In the genomic region with DNA sequence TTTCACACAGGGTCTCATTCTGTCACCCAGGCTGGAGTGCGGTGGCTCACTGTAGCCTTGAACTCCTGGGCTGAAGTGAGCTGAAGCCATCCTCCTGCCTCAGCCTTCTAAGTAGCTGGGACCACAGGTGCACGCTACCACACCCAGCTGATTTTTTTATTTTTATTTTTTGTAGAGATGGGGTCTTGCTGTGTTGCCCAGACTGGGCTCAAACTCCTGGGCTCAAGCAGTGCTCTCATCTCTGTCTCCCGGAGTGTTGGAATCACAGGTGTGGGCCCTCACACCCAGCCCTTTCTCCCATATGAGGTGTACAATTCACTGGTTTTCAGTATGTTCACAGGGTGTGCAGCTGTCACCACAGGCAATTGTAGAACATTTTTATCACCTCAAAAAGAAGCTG, we compare ENCODE assay signal across 13 cellular contexts. TPM values are rescaled to one million over a fixed set of nuclear protein-coding genes. Genes with fewer than 3 reads are reported as not detected.
DNase-seq lines count a peak whose midpoint lies in the region; ATAC-seq and TF ChIP-seq lines count a peak whose summit lies in the region.
"Had no signal": no experiment of that assay in that cellular context is flagged by ENCODE, and none has a peak within 500 bp of the region (broad histone marks: within the 10 kb centered on the region; RNA-seq: fewer than 3 reads in every experiment).

No MANE protein-coding gene starts in this region.

- peaks cover 0 to 6% of the 10 kb centered on the region in 2 donors for H3K36me3 Mint-ChIP-seq in activated T-cell treated with anti-CD3 and anti-CD28 coated beads, Interleukin-2, amount 50 U/mL, for 72 hours (ENCODE audit: insufficient read depth in 2 of 2)
- peaks cover 8% of the 10 kb centered on the region for H3K36me3 Mint-ChIP-seq in activated T-cell treated with anti-CD3 and anti-CD28 coated beads, Interleukin-2, amount 50 U/mL, for 24 hours (ENCODE audit: low read depth)
- peaks cover 5% of the 10 kb centered on the region for H3K36me3 Mint-ChIP-seq in CD8-positive, alpha-beta T cell
- H3K36me3 Mint-ChIP-seq in activated naive CD8-positive, alpha-beta T cell, result peaks cover 2% of the 10 kb centered on the region

- peaks cover 83% of the 10 kb centered on the region for H3K4me1 Mint-ChIP-seq in activated T-cell treated with anti-CD3 and anti-CD28 coated beads, Interleukin-2, amount 50 U/mL, for 72 hours (ENCODE audit: low read depth)
- H3K4me1 Mint-ChIP-seq in activated T-cell treated with anti-CD3 and anti-CD28 coated beads, Interleukin-2, amount 50 U/mL, for 24 hours (ENCODE audit: low read depth), result peaks cover 90% of the 10 kb centered on the region
- H3K4me1 Mint-ChIP-seq in CD8-positive, alpha-beta T cell (ENCODE audit: low read depth), result peaks cover 71% of the 10 kb centered on the region
- H3K4me1 Mint-ChIP-seq in activated naive CD8-positive, alpha-beta T cell (ENCODE audit: low read depth), result peaks cover 78% of the 10 kb centered on the region

- H3K9me3 ChIP-seq in CD8-positive, alpha-beta T cell (ENCODE audit: low read length), result no peaks in the 10 kb centered on the region
- H3K9me3 ChIP-seq in osteoblast (ENCODE audit: low read depth, low read length), result no peaks in the 10 kb centered on the region
- H3K9me3 ChIP-seq: A549 had no signal

- H3K79me2 ChIP-seq in osteoblast (ENCODE audit: insufficient read depth, low read length), result peaks cover 85% of the 10 kb centered on the region

- no peak for TF ChIP-seq CTCF in CD8-positive, alpha-beta T cell (IDR thresholded peaks at IDR 0.05)
- no peak for TF ChIP-seq CTCF in osteoblast (IDR thresholded peaks at IDR 0.05; ENCODE audit: extremely low read depth, low read depth, low read length)

- no peak overlapping the region for H3K4me3 ChIP-seq in CD8-positive, alpha-beta T cell (ENCODE audit: low read depth, low read length)
- H3K4me3 ChIP-seq in osteoblast (ENCODE audit: insufficient read depth, low read length), result no peak overlapping the region
- H3K4me3 ChIP-seq: A549 had no signal

- CTCF ChIA-PET in CD8-positive, alpha-beta T cell (lab: Charles Lee), result no interaction called here

- H3K4me3 Mint-ChIP-seq in activated T-cell treated with anti-CD3 and anti-CD28 coated beads, Interleukin-2, amount 50 U/mL, for 72 hours, result peak overlapping the region; percentile 3 to 30
- H3K4me3 Mint-ChIP-seq in activated T-cell treated with anti-CD3 and anti-CD28 coated beads, Interleukin-2, amount 50 U/mL, for 24 hours, result no peak overlapping the region
- peak overlapping the region; percentile 15 for H3K4me3 Mint-ChIP-seq in CD8-positive, alpha-beta T cell
- H3K4me3 Mint-ChIP-seq in activated naive CD8-positive, alpha-beta T cell, result no peak overlapping the region

- peaks cover 77% of the 10 kb centered on the region for H3K4me1 ChIP-seq in CD8-positive, alpha-beta T cell (ENCODE audit: insufficient read depth, low read length)
- peaks cover 31% of the 10 kb centered on the region for H3K4me1 ChIP-seq in osteoblast (ENCODE audit: insufficient read depth, low read length)

- no peaks in the 10 kb centered on the region for H3K36me3 ChIP-seq in CD8-positive, alpha-beta T cell (ENCODE audit: insufficient read depth, low read length)
- peaks cover 3% of the 10 kb centered on the region for H3K36me3 ChIP-seq in osteoblast (ENCODE audit: insufficient read depth, low read length)

- POLR2A ChIA-PET in CD8-positive, alpha-beta T cell (lab: Charles Lee), result no interaction called here

- no peaks in the 10 kb centered on the region for H3K9me3 Mint-ChIP-seq in activated T-cell treated with anti-CD3 and anti-CD28 coated beads, Interleukin-2, amount 50 U/mL, for 72 hours
- no peaks in the 10 kb centered on the region for H3K9me3 Mint-ChIP-seq in activated T-cell treated with anti-CD3 and anti-CD28 coated beads, Interleukin-2, amount 50 U/mL, for 24 hours
- no peaks in the 10 kb centered on the region for H3K9me3 Mint-ChIP-seq in CD8-positive, alpha-beta T cell
- H3K9me3 Mint-ChIP-seq in activated naive CD8-positive, alpha-beta T cell (ENCODE audit: low read depth), result no peaks in the 10 kb centered on the region

- no peak overlapping the region for H2AFZ ChIP-seq in osteoblast (ENCODE audit: low read length)

- peaks cover 72% of the 10 kb centered on the region for H4K20me1 ChIP-seq in osteoblast (ENCODE audit: insufficient read depth, low read length)

- DNase-seq in activated T-cell treated with anti-CD3 and anti-CD28 coated beads, Interleukin-2, amount 50 U/mL, for 72 hours, result no peak
- no peak for DNase-seq in activated T-cell treated with anti-CD3 and anti-CD28 coated beads, Interleukin-2, amount 50 U/mL, for 24 hours
- DNase-seq in CD8-positive, alpha-beta T cell, result no peak
- DNase-seq in osteoblast (ENCODE audit: insufficient read length, low spot score, missing footprints), result peak; percentile 5
- DNase-seq in activated CD4-positive, CD25-positive, alpha-beta regulatory T cell (lab: John Stamatoyannopoulos, UW), result no peak
- no peak for DNase-seq in NCI-H748 treated with DMSO at 0.1 percent for 48 hours (lab: John Stamatoyannopoulos, UW)
- no peak for DNase-seq in DMS153 treated with DMSO at 0.1 percent for 48 hours (lab: John Stamatoyannopoulos, UW; ENCODE audit: unreplicated experiment)
- DNase-seq: KG1, NCI-H1436 treated with DMSO at 0.1 percent for 48 hours, NCI-H2081, NCI-H510A treated with DMSO at 0.1 percent for 48 hours had no signal

- H3K27me3 ChIP-seq in CD8-positive, alpha-beta T cell (ENCODE audit: insufficient read depth, low read length), result no peaks in the 10 kb centered on the region
- H3K27me3 ChIP-seq in osteoblast (ENCODE audit: insufficient read depth, low read length), result no peaks in the 10 kb centered on the region

- no peak overlapping the region for H3K27ac Mint-ChIP-seq in activated T-cell treated with anti-CD3 and anti-CD28 coated beads, Interleukin-2, amount 50 U/mL, for 72 hours
- no peak overlapping the region for H3K27ac Mint-ChIP-seq in activated T-cell treated with anti-CD3 and anti-CD28 coated beads, Interleukin-2, amount 50 U/mL, for 24 hours
- H3K27ac Mint-ChIP-seq in CD8-positive, alpha-beta T cell, result no peak overlapping the region
- peak overlapping the region; percentile 16 for H3K27ac Mint-ChIP-seq in activated naive CD8-positive, alpha-beta T cell

- no peaks in the 10 kb centered on the region for H3K27me3 Mint-ChIP-seq in activated T-cell treated with anti-CD3 and anti-CD28 coated beads, Interleukin-2, amount 50 U/mL, for 72 hours (ENCODE audit: low read depth)
- H3K27me3 Mint-ChIP-seq in activated T-cell treated with anti-CD3 and anti-CD28 coated beads, Interleukin-2, amount 50 U/mL, for 24 hours, result no peaks in the 10 kb centered on the region
- H3K27me3 Mint-ChIP-seq in CD8-positive, alpha-beta T cell (ENCODE audit: low read depth), result no peaks in the 10 kb centered on the region
- H3K27me3 Mint-ChIP-seq in activated naive CD8-positive, alpha-beta T cell, result no peaks in the 10 kb centered on the region

- intact Hi-C loops in CD8-positive, alpha-beta T cell (cut with DNase I, micrococcal nuclease), result no loop called here

- H3K4me2 ChIP-seq in osteoblast (ENCODE audit: insufficient read depth, low read length), result no peak overlapping the region
- H3K4me2 ChIP-seq: A549 had no signal

- ATAC-seq in activated T-cell treated with anti-CD3 and anti-CD28 coated beads, Interleukin-2, amount 50 U/mL, for 72 hours (replicated peaks in 1 of 2), result no peak
- ATAC-seq in CD8-positive, alpha-beta T cell, result no peak
- ATAC-seq: A549 had no signal

- no peak overlapping the region for H3K27ac ChIP-seq in CD8-positive, alpha-beta T cell (ENCODE audit: low read depth, low read length)
- no peak overlapping the region for H3K27ac ChIP-seq in osteoblast (ENCODE audit: low read depth, low read length)
- H3K27ac ChIP-seq: A549 had no signal

RNA-seq across cellular contexts. Expression of a gene that starts 5.2 kb away (rescaled TPM):
- total RNA-seq in activated T-cell treated with anti-CD3 and anti-CD28 coated beads, Interleukin-2, amount 50 U/mL, for 72 hours, result 10 to 100 TPM; 11.0 to 14.9 TPM
- 10 to 100 TPM; 16.9 to 19.4 TPM for total RNA-seq in CD8-positive, alpha-beta T cell
- 20.9 and 22.8 TPM in 2 replicates for total RNA-seq in osteoblast

Comparison
In these comparisons a context has a peak if more than half of its experiments do, and no peak if none do; other contexts are left out.
1. H3K4me3 Mint-ChIP-seq: peak in activated T-cell treated with anti-CD3 and anti-CD28 coated beads, Interleukin-2, amount 50 U/mL, for 72 hours (2 of 2) and CD8-positive, alpha-beta T cell (single experiment); none in activated T-cell treated with anti-CD3 and anti-CD28 coated beads, Interleukin-2, amount 50 U/mL, for 24 hours (single experiment) and activated naive CD8-positive, alpha-beta T cell (single experiment).